Comparison of ENCODE assay signal across 8 cellular contexts in the genomic region with DNA sequence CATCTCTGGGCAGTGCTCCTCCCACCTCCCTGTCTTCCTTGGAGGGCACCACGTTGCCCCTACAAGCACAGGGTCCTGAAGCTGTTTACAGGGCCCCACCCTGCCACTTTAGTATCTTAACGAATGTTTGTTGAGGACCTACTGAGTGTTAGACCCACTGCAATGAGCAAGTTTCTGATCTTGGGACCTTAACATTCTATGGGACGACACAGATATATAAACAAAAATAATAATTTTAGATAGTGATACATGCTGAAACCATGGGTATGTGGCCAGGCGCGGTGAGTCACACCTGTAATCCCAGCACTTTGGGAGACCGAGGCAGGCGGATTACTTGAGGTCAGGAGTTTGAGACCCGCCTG. TPM values are rescaled to one million over a fixed set of nuclear protein-coding genes. Genes with fewer than 3 reads are reported as not detected.
DNase-seq lines count a peak whose midpoint lies in the region; ATAC-seq and TF ChIP-seq lines count a peak whose summit lies in the region.

No MANE protein-coding gene starts in this region.

- no peak for TF ChIP-seq CTCF in BJ (IDR thresholded peaks at IDR 0.05; ENCODE audit: insufficient read depth, low read depth, low read length)
- TF ChIP-seq CTCF in coronary artery (IDR thresholded peaks at IDR 0.05): no peak
- TF ChIP-seq CTCF in GM10248 (IDR thresholded peaks at IDR 0.05; ENCODE audit: control extremely low read depth, extremely low read depth, low read depth, missing control alignments): no peak

- POLR2A ChIA-PET in BJ (lab: Charles Lee) (no interaction called here), GM10248 (lab: Yijun Ruan, JAX) (interaction anchor here (0.6 kb wide), 1 partner anchor 52 kb away, joined by 3 read pairs; no protein-coding TSS in a partner anchor)

- no peaks in the 10 kb centered on the region for H3K27me3 Mint-ChIP-seq in natural killer cell treated with Interleukin-12 subunit alpha and Interleukin-12 subunit beta and Interleukin-15 and Interleukin-18, amount 100 ng/mL, for 72 hours

- CTCF ChIA-PET in BJ (lab: Yijun Ruan, JAX): interaction anchor here (0.9 to 2.0 kb wide), 5 partner anchors 18 to 346 kb away, joined by 3 to 10 read pairs (median 5); a partner anchor contains a TSS
- CTCF ChIA-PET in GM10248 (lab: Yijun Ruan, JAX): interaction anchor here (0.8 to 9.8 kb wide), 4 partner anchors 31 to 80 kb away, joined by 3 to 150 read pairs (median 3); a partner anchor contains a TSS

- H3K36me3 ChIP-seq in BJ (ENCODE audit: control insufficient read depth, insufficient read depth, low read length): peaks cover 12% of the 10 kb centered on the region

- H3K9me3 Mint-ChIP-seq in natural killer cell treated with Interleukin-12 subunit alpha and Interleukin-12 subunit beta and Interleukin-15 and Interleukin-18, amount 100 ng/mL, for 72 hours: peaks cover 3% of the 10 kb centered on the region

- H3K4me3 Mint-ChIP-seq in natural killer cell treated with Interleukin-12 subunit alpha and Interleukin-12 subunit beta and Interleukin-15 and Interleukin-18, amount 100 ng/mL, for 72 hours: peak overlapping the region; percentile 79

- no peaks in the 10 kb centered on the region for H3K27me3 ChIP-seq in BJ (ENCODE audit: control insufficient read depth, insufficient read depth, low read length)

- H3K36me3 Mint-ChIP-seq in natural killer cell treated with Interleukin-12 subunit alpha and Interleukin-12 subunit beta and Interleukin-15 and Interleukin-18, amount 100 ng/mL, for 72 hours: peaks cover 6% of the 10 kb centered on the region

- DNase-seq in BJ (ENCODE audit: low read depth) (no peak), coronary artery (ENCODE audit: low spot score) (no peak), GM19238 (ENCODE audit: insufficient read length, low spot score) (no peak), NCI-H1048 (lab: John Stamatoyannopoulos, UW) (no peak), GM10248 (ENCODE audit: extremely low spot score) (no peak)
- DNase-seq in Jurkat, Clone E6-1 (ENCODE audit: low read depth, low spot score): no peak
- DNase-seq in natural killer cell treated with Interleukin-12 subunit alpha and Interleukin-12 subunit beta and Interleukin-15 and Interleukin-18, amount 100 ng/mL, for 72 hours (ENCODE audit: low spot score): no peak

- H3K4me3 ChIP-seq in BJ (ENCODE audit: low read depth, low read length) (peak overlapping the region; percentile 53), coronary artery (peak overlapping the region; percentile 67)
- peak overlapping the region; percentile 58 for H3K4me3 ChIP-seq in Jurkat, Clone E6-1 (ENCODE audit: low read length)

- H3K27ac ChIP-seq in coronary artery: peak overlapping the region; percentile 88 to 91

- H3K4me1 Mint-ChIP-seq in natural killer cell treated with Interleukin-12 subunit alpha and Interleukin-12 subunit beta and Interleukin-15 and Interleukin-18, amount 100 ng/mL, for 72 hours (ENCODE audit: low read depth in 2 of 2): peaks cover 37 to 38% of the 10 kb centered on the region in 2 donors

- no peak for ATAC-seq in natural killer cell treated with Interleukin-12 subunit alpha and Interleukin-12 subunit beta and Interleukin-15 and Interleukin-18, amount 100 ng/mL, for 72 hours
- no peak for ATAC-seq in GM21381 (IDR thresholded peaks at IDR 0.05; ENCODE audit: unreplicated experiment)

- H3K27ac Mint-ChIP-seq in natural killer cell treated with Interleukin-12 subunit alpha and Interleukin-12 subunit beta and Interleukin-15 and Interleukin-18, amount 100 ng/mL, for 72 hours: peak overlapping the region; percentile 88 to 94

RNA-seq across cellular contexts. Expression of a gene that starts 10.1 kb away (rescaled TPM):
- 10.3 and 15.7 TPM in 2 replicates for polyA plus RNA-seq in BJ (2011; rRNA removed)
- polyA minus RNA-seq in BJ (2011; rRNA and poly(A)+ RNA removed): 6.6 and 9.8 TPM in 2 replicates
- polyA plus RNA-seq in Jurkat, Clone E6-1 (2012; ENCODE audit: insufficient read depth, insufficient read length): 18.4 TPM
- total RNA-seq in natural killer cell treated with Interleukin-12 subunit alpha and Interleukin-12 subunit beta and Interleukin-15 and Interleukin-18, amount 100 ng/mL, for 72 hours: 10 to 100 TPM; 12.3 to 38.0 TPM

RNA-seq across cellular contexts. Expression of a gene that starts 17.0 kb away (rescaled TPM):
- polyA plus RNA-seq in BJ (2011; rRNA removed): 147 and 193 TPM in 2 replicates
- 70.5 and 116 TPM in 2 replicates for polyA minus RNA-seq in BJ (2011; rRNA and poly(A)+ RNA removed)
- 92.0 TPM for polyA plus RNA-seq in Jurkat, Clone E6-1 (2012; ENCODE audit: insufficient read depth, insufficient read length)
- total RNA-seq in natural killer cell treated with Interleukin-12 subunit alpha and Interleukin-12 subunit beta and Interleukin-15 and Interleukin-18, amount 100 ng/mL, for 72 hours: 100 to 1,000 TPM; 134 to 169 TPM

RNA-seq across cellular contexts. Expression of a gene that starts 28.2 kb away (rescaled TPM):
- polyA plus RNA-seq in BJ (2011; rRNA removed): 46.1 and 57.4 TPM in 2 replicates
- 38.6 and 41.2 TPM in 2 replicates for polyA minus RNA-seq in BJ (2011; rRNA and poly(A)+ RNA removed)
- 84.2 TPM for polyA plus RNA-seq in Jurkat, Clone E6-1 (2012; ENCODE audit: insufficient read depth, insufficient read length)
- 100 to 1,000 TPM in 1 of 2 donors, 10 to 100 TPM in 1; 77.1 to 117 TPM for total RNA-seq in natural killer cell treated with Interleukin-12 subunit alpha and Interleukin-12 subunit beta and Interleukin-15 and Interleukin-18, amount 100 ng/mL, for 72 hours

RNA-seq across cellular contexts. Expression of a gene that starts 32.1 kb away (rescaled TPM):
- polyA plus RNA-seq in BJ (2011; rRNA removed): 1.8 and 4.0 TPM in 2 replicates
- 2.4 and 3.4 TPM in 2 replicates for polyA minus RNA-seq in BJ (2011; rRNA and poly(A)+ RNA removed)
- polyA plus RNA-seq in Jurkat, Clone E6-1 (2012; ENCODE audit: insufficient read depth, insufficient read length): 13.9 TPM
- 1 to 10 TPM; 2.0 to 4.7 TPM for total RNA-seq in natural killer cell treated with Interleukin-12 subunit alpha and Interleukin-12 subunit beta and Interleukin-15 and Interleukin-18, amount 100 ng/mL, for 72 hours

RNA-seq across cellular contexts. Expression of a gene that starts 36.6 kb away (rescaled TPM):
- 56.5 and 72.7 TPM in 2 replicates for polyA plus RNA-seq in BJ (2011; rRNA removed)
- 32.6 and 60.6 TPM in 2 replicates for polyA minus RNA-seq in BJ (2011; rRNA and poly(A)+ RNA removed)
- 75.4 TPM for polyA plus RNA-seq in Jurkat, Clone E6-1 (2012; ENCODE audit: insufficient read depth, insufficient read length)
- total RNA-seq in natural killer cell treated with Interleukin-12 subunit alpha and Interleukin-12 subunit beta and Interleukin-15 and Interleukin-18, amount 100 ng/mL, for 72 hours: 10 to 100 TPM; 42.6 to 53.0 TPM
